Comparison of ENCODE assay signal across 14 cellular contexts in the genomic region with DNA sequence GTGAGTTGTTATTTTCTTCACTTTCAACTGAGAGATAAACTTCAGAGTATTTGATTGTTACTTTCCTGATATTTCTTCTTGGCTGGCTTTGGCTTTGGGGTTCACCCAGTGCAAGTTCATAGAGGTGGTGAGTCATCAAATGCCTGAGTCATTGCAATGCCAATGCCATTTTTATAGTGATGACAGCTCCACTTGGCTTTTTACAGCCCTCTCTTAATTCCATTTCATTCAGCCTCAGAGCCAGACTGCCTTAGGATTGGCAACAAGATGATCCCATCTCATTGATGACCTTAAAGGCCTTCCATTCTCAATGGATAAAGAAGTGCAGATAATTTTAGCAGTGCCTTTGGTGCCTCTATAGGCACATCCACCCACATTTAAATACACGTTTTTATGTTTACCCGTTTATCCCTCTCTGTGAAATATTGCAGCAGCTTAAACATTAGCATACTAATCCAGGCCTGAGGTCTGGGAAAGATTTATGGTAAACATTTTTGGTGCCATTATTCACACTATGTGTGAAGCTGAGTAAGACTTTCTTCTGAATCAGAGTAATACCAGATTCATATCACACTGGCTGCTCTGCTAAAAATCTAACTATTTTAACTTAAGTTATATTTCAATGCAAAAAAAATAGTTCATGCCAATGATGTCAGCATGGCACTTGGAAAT.
DNase-seq lines count a peak whose midpoint lies in the region; FAIRE-seq and TF ChIP-seq lines count a peak whose summit lies in the region.
"Had no signal": no experiment of that assay in that cellular context is flagged by ENCODE, and none has a peak within 500 bp of the region (broad histone marks: within the 10 kb centered on the region; RNA-seq: fewer than 3 reads in every experiment).

No MANE protein-coding gene starts in this region.

- no peaks in the 10 kb centered on the region for H3K27me3 ChIP-seq in fibroblast of lung (ENCODE audit: control insufficient read depth, insufficient read depth, low read length)
- H3K27me3 ChIP-seq: ovary had no signal

- peak; percentile 11 for DNase-seq in NCI-H446 treated with DMSO at 0.1 percent for 48 hours (lab: John Stamatoyannopoulos, UW)
- no peak for DNase-seq in NCI-H446 (lab: John Stamatoyannopoulos, UW)
- peak; percentile 58 for DNase-seq in RCC 7860 (ENCODE audit: low spot score)
- DNase-seq in fibroblast of lung (ENCODE audit: low read depth in 2 of 2) = peak; percentile 31 to 53
- DNase-seq in retinal pigment epithelial cell (ENCODE audit: low read depth) = peak; percentile 82
- DNase-seq in hippocampal formation (lab: John Stamatoyannopoulos, UW) = no peak
- DNase-seq in NCI-H524 (lab: John Stamatoyannopoulos, UW) = no peak
- DNase-seq in activated CD4-positive, alpha-beta T cell treated with anti-CD3 and anti-CD28 coated beads, Interleukin-2, amount 10 ng/mL, durations not matched to agents 24 days and 14 days = no peak
- DNase-seq: aorta; NCI-H2081 treated with DMSO at 0.1 percent for 48 hours; ovary; stimulated activated CD4-positive, alpha-beta T cell treated with anti-CD3 and anti-CD28 coated beads, Interleukin-2, amount 100 ng/mL, for 48 hours had no signal

- no peaks in the 10 kb centered on the region for H3K4me1 ChIP-seq in fibroblast of lung (ENCODE audit: control insufficient read depth, extremely low read depth, insufficient read depth, low read length)

- intact Hi-C loops in activated CD4-positive, alpha-beta T cell treated with anti-CD3 and anti-CD28 coated beads, Interleukin-2, amount 10 ng/mL, durations not matched to agents 24 days and 14 days (cut with micrococcal nuclease) = no loop called here

- no peak overlapping the region for H3K4me3 Mint-ChIP-seq in activated CD4-positive, alpha-beta T cell treated with anti-CD3 and anti-CD28 coated beads, Interleukin-2, amount 10 ng/mL, durations not matched to agents 24 days and 14 days
- H3K4me3 Mint-ChIP-seq: IgD-negative memory B cell had no signal

- no peak for TF ChIP-seq CTCF in fibroblast of lung (conservative IDR thresholded peaks at IDR 0.05 in 1 of 2, IDR thresholded peaks at IDR 0.05 in 1 of 2; ENCODE audit: low read depth in 1 of 2, low read length in 2 of 2)
- TF ChIP-seq CTCF in retinal pigment epithelial cell (conservative IDR thresholded peaks at IDR 0.05; ENCODE audit: low read depth, low read length) = no peak

- H3K36me3 ChIP-seq in fibroblast of lung (ENCODE audit: control insufficient read depth, insufficient read depth, low read length) = no peaks in the 10 kb centered on the region
- H3K36me3 ChIP-seq: ovary had no signal

- no peaks in the 10 kb centered on the region for H3K79me2 ChIP-seq in fibroblast of lung (ENCODE audit: control insufficient read depth, insufficient read depth, low read length)

- H3K4me3 ChIP-seq in fibroblast of lung (replicated peaks in 1 of 4; ENCODE audit: control extremely low read depth in 1 of 4, insufficient read depth in 1 of 4, low read depth in 3 of 4, low read length in 4 of 4) = no peak overlapping the region
- no peak overlapping the region for H3K4me3 ChIP-seq in retinal pigment epithelial cell (ENCODE audit: low read length)
- H3K4me3 ChIP-seq: ovary had no signal

- peaks cover 3% of the 10 kb centered on the region for H3K9me3 Mint-ChIP-seq in activated CD4-positive, alpha-beta T cell treated with anti-CD3 and anti-CD28 coated beads, Interleukin-2, amount 10 ng/mL, durations not matched to agents 24 days and 14 days

- H3K36me3 Mint-ChIP-seq in activated CD4-positive, alpha-beta T cell treated with anti-CD3 and anti-CD28 coated beads, Interleukin-2, amount 10 ng/mL, durations not matched to agents 24 days and 14 days (ENCODE audit: low read depth) = no peaks in the 10 kb centered on the region
- H3K36me3 Mint-ChIP-seq: IgD-negative memory B cell had no signal

- H3K27ac ChIP-seq in fibroblast of lung (ENCODE audit: insufficient read depth, low read length) = no peak overlapping the region
- H3K27ac ChIP-seq: ovary had no signal

- H3K9ac ChIP-seq in fibroblast of lung (ENCODE audit: insufficient read depth, low read length) = no peak overlapping the region

- no peaks in the 10 kb centered on the region for H3K9me3 ChIP-seq in fibroblast of lung (ENCODE audit: control insufficient read depth, insufficient read depth, low read depth, low read length)
- H3K9me3 ChIP-seq: ovary had no signal

- H3K27me3 Mint-ChIP-seq in activated CD4-positive, alpha-beta T cell treated with anti-CD3 and anti-CD28 coated beads, Interleukin-2, amount 10 ng/mL, durations not matched to agents 24 days and 14 days = no peaks in the 10 kb centered on the region
- H3K27me3 Mint-ChIP-seq: IgD-negative memory B cell had no signal

- H3K27ac Mint-ChIP-seq in activated CD4-positive, alpha-beta T cell treated with anti-CD3 and anti-CD28 coated beads, Interleukin-2, amount 10 ng/mL, durations not matched to agents 24 days and 14 days = no peak overlapping the region
- H3K27ac Mint-ChIP-seq: IgD-negative memory B cell had no signal

- H3K4me2 ChIP-seq in fibroblast of lung (ENCODE audit: extremely low read depth, insufficient read depth, low read length) = no peak overlapping the region

- H4K20me1 ChIP-seq in fibroblast of lung (ENCODE audit: control insufficient read depth, extremely low read depth, insufficient read depth, low read length) = no peaks in the 10 kb centered on the region

- peak; percentile 73 for FAIRE-seq in RCC 7860 (lab: Jason Lieb, UNC)
- FAIRE-seq: G401.6 had no signal

- no peak overlapping the region for H2AFZ ChIP-seq in fibroblast of lung (ENCODE audit: low read length)

- no peaks in the 10 kb centered on the region for H3K4me1 Mint-ChIP-seq in activated CD4-positive, alpha-beta T cell treated with anti-CD3 and anti-CD28 coated beads, Interleukin-2, amount 10 ng/mL, durations not matched to agents 24 days and 14 days
- H3K4me1 Mint-ChIP-seq: IgD-negative memory B cell had no signal

Comparison
In these comparisons a context has a peak if more than half of its experiments do, and no peak if none do; other contexts are left out.
1. DNase-seq: peak in NCI-H446 treated with DMSO at 0.1 percent for 48 hours (single experiment), RCC 7860 (single experiment), fibroblast of lung (2 of 2) and retinal pigment epithelial cell (single experiment); none in NCI-H446 (0 of 2), hippocampal formation (0 of 2), NCI-H524 (0 of 2) and activated CD4-positive, alpha-beta T cell treated with anti-CD3 and anti-CD28 coated beads, Interleukin-2, amount 10 ng/mL, durations not matched to agents 24 days and 14 days (single experiment).